In the genomic region with DNA sequence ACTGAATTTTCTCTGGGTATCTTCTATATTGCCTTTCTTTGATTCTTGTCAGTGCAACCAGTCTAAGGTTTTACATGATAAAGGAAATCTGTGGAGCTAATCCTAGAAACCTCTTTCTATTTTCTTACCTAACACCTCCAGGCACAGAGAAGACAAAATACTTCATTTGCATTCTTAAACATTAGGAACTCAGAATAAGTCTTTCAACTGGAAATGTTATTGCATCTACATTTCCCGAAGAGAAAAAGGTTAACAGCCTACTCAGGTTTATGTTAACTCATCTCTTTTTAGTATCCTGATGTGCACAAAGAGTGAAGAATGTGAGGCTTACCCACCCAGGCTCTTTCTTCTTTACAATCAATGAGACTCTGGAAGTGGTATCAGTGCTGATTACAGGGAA, we compare ENCODE assay signal across 20 cellular contexts.
A peak's percentile ranks its signal among the peaks of the same experiment; 100 is the strongest.
DNase-seq lines count a peak whose midpoint lies in the region; ATAC-seq and TF ChIP-seq lines count a peak whose summit lies in the region.
"Had no signal": no experiment of that assay in that cellular context is flagged by ENCODE, and none has a peak within 500 bp of the region (broad histone marks: within the 10 kb centered on the region; RNA-seq: fewer than 3 reads in every experiment).

No MANE protein-coding gene starts in this region.

- H3K9ac ChIP-seq in neural cell (ENCODE audit: low read length), result no peak overlapping the region

- H3K27me3 ChIP-seq in H7 (ENCODE audit: control insufficient read depth, insufficient read depth, low read length), result no peaks in the 10 kb centered on the region
- no peaks in the 10 kb centered on the region for H3K27me3 ChIP-seq in neural cell (ENCODE audit: insufficient read depth, low read depth, low read length)
- H3K27me3 ChIP-seq in left lung, result no peaks in the 10 kb centered on the region
- H3K27me3 ChIP-seq in body of pancreas, result no peaks in the 10 kb centered on the region

- POLR2A ChIA-PET in WTC11 (lab: Charles Lee), result interaction anchor here (1.0 kb wide), 1 partner anchor 38 kb away, joined by 3 read pairs; no protein-coding TSS in a partner anchor

- 62 to 65% methylated on average over 1 of the region's 1 CpG for WGBS in body of pancreas, 2 donors

- DNase-seq in H7 (peak; percentile 26), WTC11 (ENCODE audit: low spot score) (no peak), iPS DF 4.7 (ENCODE audit: extremely low read depth, low spot score) (peak; percentile 44), left lung (no peak), NCI-H2081 treated with DMSO at 0.1 percent for 48 hours (lab: John Stamatoyannopoulos, UW) (no peak), body of pancreas (no peak)
- DNase-seq: DMS53, Kasumi-1, NCI-H1694, NCI-H446 treated with DMSO at 0.1 percent for 48 hours, NCI-H526 treated with DMSO at 0.1 percent for 48 hours, PC-3, SHP77 treated with DMSO at 0.1 percent for 48 hours had no signal

- H3K36me3 ChIP-seq in H7 (replicated peaks; ENCODE audit: control insufficient read depth, insufficient read depth, low read length) (no peaks in the 10 kb centered on the region), neural cell (ENCODE audit: insufficient read depth, low read length) (no peaks in the 10 kb centered on the region), left lung (no peaks in the 10 kb centered on the region), body of pancreas (replicated peaks in 1 of 2; ENCODE audit: insufficient read depth in 1 of 2, low read depth in 2 of 2) (no peaks in the 10 kb centered on the region)

- ATAC-seq in WTC11 (peak; percentile 88), left lung (no peak), HG02642 (IDR thresholded peaks at IDR 0.05; ENCODE audit: poor library complexity, unreplicated experiment) (no peak), body of pancreas (no peak)
- ATAC-seq: A549, HCT116, PC-3 had no signal

- H3K9me2 ChIP-seq in neural cell (ENCODE audit: insufficient read depth, low read length), result no peaks in the 10 kb centered on the region

- H3K4me3 ChIP-seq in H7 (ENCODE audit: insufficient read depth, low read depth, low read length) (no peak overlapping the region), neural cell (ENCODE audit: low read length) (no peak overlapping the region), left lung (no peak overlapping the region), body of pancreas (no peak overlapping the region)
- H3K4me3 ChIP-seq: A549, SK-N-MC had no signal

- CTCF ChIA-PET in WTC11 (lab: Charles Lee), result interaction anchor here (1.2 kb wide), 1 partner anchor 40 kb away, joined by 5 read pairs; no protein-coding TSS in a partner anchor

- intact Hi-C loops in left lung (cut with DNase I), result no loop called here
- intact Hi-C loops in body of pancreas (cut with DNase I), result no loop called here

- no peaks in the 10 kb centered on the region for H4K20me1 ChIP-seq in neural cell (ENCODE audit: insufficient read depth)

- peaks cover 6% of the 10 kb centered on the region for H3K27me3 Mint-ChIP-seq in WTC11 (ENCODE audit: low read depth)
- H3K27me3 Mint-ChIP-seq: B cell had no signal

- TF ChIP-seq CTCF in WTC11 (IDR thresholded peaks at IDR 0.05) (no peak), neural cell (IDR thresholded peaks at IDR 0.05; ENCODE audit: poor library complexity, severe bottlenecking) (no peak), left lung (IDR thresholded peaks at IDR 0.05) (no peak), body of pancreas (IDR thresholded peaks at IDR 0.05) (no peak)

- TF ChIP-seq RAD21 in neural cell (conservative IDR thresholded peaks at IDR 0.05), result no peak

- TF ChIP-seq EP300 in neural cell (conservative IDR thresholded peaks at IDR 0.05; ENCODE audit: poor library complexity, severe bottlenecking), result no peak

- no peaks in the 10 kb centered on the region for H3K36me3 Mint-ChIP-seq in WTC11
- H3K36me3 Mint-ChIP-seq: CD14-positive monocyte had no signal

- H3K4me1 ChIP-seq in left lung (no peaks in the 10 kb centered on the region), body of pancreas (peaks cover 54% of the 10 kb centered on the region)
- H3K4me1 ChIP-seq: A549 had no signal

- no peaks in the 10 kb centered on the region for H3F3A ChIP-seq in neural cell (ENCODE audit: insufficient read depth, low read length, poor library complexity, severe bottlenecking)

- H3K4me1 Mint-ChIP-seq in WTC11, result peaks cover 61% of the 10 kb centered on the region
- H3K4me1 Mint-ChIP-seq: B cell had no signal

- H3K27ac Mint-ChIP-seq in WTC11, result peak overlapping the region; percentile 91
- H3K27ac Mint-ChIP-seq: B cell, CD14-positive monocyte had no signal

- no peak overlapping the region for H2AFZ ChIP-seq in neural cell (ENCODE audit: low read depth, low read length)

- H3K9me3 ChIP-seq in neural cell (ENCODE audit: low read length), result no peaks in the 10 kb centered on the region
- H3K9me3 ChIP-seq in left lung, result no peaks in the 10 kb centered on the region
- H3K9me3 ChIP-seq in body of pancreas, result no peaks in the 10 kb centered on the region
- H3K9me3 ChIP-seq: A549 had no signal

- H3K27ac ChIP-seq in neural cell (ENCODE audit: low read length), result no peak overlapping the region
- no peak overlapping the region for H3K27ac ChIP-seq in left lung
- H3K27ac ChIP-seq in body of pancreas, result no peak overlapping the region
- H3K27ac ChIP-seq: A549, SK-N-MC had no signal

- no peak for TF ChIP-seq POLR2A in body of pancreas (IDR thresholded peaks at IDR 0.05)

- H3K4me3 Mint-ChIP-seq in WTC11, result peak overlapping the region; percentile 39
- H3K4me3 Mint-ChIP-seq: B cell, CD14-positive monocyte had no signal

- no peaks in the 10 kb centered on the region for H3K79me2 ChIP-seq in neural cell (replicated peaks; ENCODE audit: insufficient read depth, low read length)

- peak overlapping the region; percentile 21 for H3K4me2 ChIP-seq in neural cell (ENCODE audit: low read length)
- H3K4me2 ChIP-seq: A549 had no signal

- H3K9me3 Mint-ChIP-seq in WTC11, result no peaks in the 10 kb centered on the region

TF ChIP-seq in WTC11, 78 proteins besides CTCF, POLR2A, EP300 and RAD21:
- 0 out of 2 replicates have a peak, but pooled peaks have one; percentile 22 for TF ChIP-seq ZMAT4 (CRISPR knock-in tag; IDR thresholded peaks at IDR 0.05)
- no peak for TF ChIP-seq NFE2L1 (CRISPR knock-in tag; IDR thresholded peaks at IDR 0.05)
- no peak for TF ChIP-seq ATF1 (CRISPR knock-in tag; IDR thresholded peaks at IDR 0.05)

TF ChIP-seq in neural cell, 6 proteins besides CTCF, POLR2A, EP300 and RAD21:
- TF ChIP-seq EZH2 (IDR thresholded peaks at IDR 0.05; ENCODE audit: borderline replicate concordance, insufficient read depth, low read length, poor library complexity, severe bottlenecking) (no peak), POLR2AphosphoS5 (IDR thresholded peaks at IDR 0.05) (no peak), TAF1 (IDR thresholded peaks at IDR 0.05; ENCODE audit: low read depth) (no peak), MXI1 (conservative IDR thresholded peaks at IDR 0.05; ENCODE audit: poor library complexity, severe bottlenecking) (no peak), REST (IDR thresholded peaks at IDR 0.05; ENCODE audit: borderline replicate concordance) (no peak), SMC3 (conservative IDR thresholded peaks at IDR 0.05; ENCODE audit: poor library complexity) (no peak)

Comparison
In these comparisons a context has a peak if more than half of its experiments do, and no peak if none do; other contexts are left out.
1. DNase-seq: peak in H7 (single experiment) and iPS DF 4.7 (single experiment); none in WTC11 (single experiment), left lung (0 of 2), NCI-H2081 treated with DMSO at 0.1 percent for 48 hours (single experiment) and body of pancreas (0 of 4).